8 cellular contexts compared by ENCODE assay signal in genomic region chr7:105849122-105849855, GRCh38. TPM values are rescaled to one million over a fixed set of nuclear protein-coding genes. Genes with fewer than 3 reads are reported as not detected.
DNase-seq lines count a peak whose midpoint lies in the region; ATAC-seq lines count a peak whose summit lies in the region.
"Had no signal": no experiment of that assay in that cellular context is flagged by ENCODE, and none has a peak within 500 bp of the region (broad histone marks: within the 10 kb centered on the region; RNA-seq: fewer than 3 reads in every experiment).

No MANE protein-coding gene starts in this region.

- peak overlapping the region; percentile 53 to 83 (median 73) for H3K4me3 Mint-ChIP-seq in immature natural killer cell
- no peak overlapping the region for H3K4me3 Mint-ChIP-seq in stimulated activated memory B cell treated with anti-CD40 and anti-IgM and Interleukin-4, amounts not matched to agents 10 μg/mL and 1 μg/mL and 100 μg/mL, for 72 hours

- peak; percentile 69 for DNase-seq in M059J (ENCODE audit: low read depth)
- DNase-seq in activated CD8-positive, alpha-beta memory T cell treated with anti-CD3 and anti-CD28 coated beads, Interleukin-2, amount 50 U/mL, for 1 hour (ENCODE audit: extremely low read depth), result peak; percentile 50
- peak; percentile 89 to 91 (median 90) for DNase-seq in immature natural killer cell
- no peak for DNase-seq in NCI-H2171 treated with DMSO at 0.1 percent for 48 hours (lab: John Stamatoyannopoulos, UW)
- DNase-seq in hypothalamus (lab: John Stamatoyannopoulos, UW), result no peak
- DNase-seq: left ventricle myocardium inferior had no signal

- peak overlapping the region; percentile 93 to 99 (median 96) for H3K27ac Mint-ChIP-seq in immature natural killer cell
- H3K27ac Mint-ChIP-seq in stimulated activated memory B cell treated with anti-CD40 and anti-IgM and Interleukin-4, amounts not matched to agents 10 μg/mL and 1 μg/mL and 100 μg/mL, for 72 hours, result peak overlapping the region; percentile 72

- peaks cover 0 to 2% (median 0%) of the 10 kb centered on the region in 3 donors for H3K27me3 Mint-ChIP-seq in immature natural killer cell (ENCODE audit: low read depth in 3 of 3)
- H3K27me3 Mint-ChIP-seq in stimulated activated memory B cell treated with anti-CD40 and anti-IgM and Interleukin-4, amounts not matched to agents 10 μg/mL and 1 μg/mL and 100 μg/mL, for 72 hours, result no peaks in the 10 kb centered on the region

- ATAC-seq in stimulated activated memory B cell treated with anti-CD40 and anti-IgM and Interleukin-4, amounts not matched to agents 10 μg/mL and 1 μg/mL and 100 μg/mL, for 72 hours, result peak; percentile 68
- no peak for ATAC-seq in HG03280 (IDR thresholded peaks at IDR 0.05; ENCODE audit: unreplicated experiment)

- H3K9me3 Mint-ChIP-seq in immature natural killer cell, result no peaks in the 10 kb centered on the region
- no peaks in the 10 kb centered on the region for H3K9me3 Mint-ChIP-seq in stimulated activated memory B cell treated with anti-CD40 and anti-IgM and Interleukin-4, amounts not matched to agents 10 μg/mL and 1 μg/mL and 100 μg/mL, for 72 hours

- peaks cover 85 to 86% of the 10 kb centered on the region in 2 donors for H3K4me1 Mint-ChIP-seq in immature natural killer cell
- H3K4me1 Mint-ChIP-seq in stimulated activated memory B cell treated with anti-CD40 and anti-IgM and Interleukin-4, amounts not matched to agents 10 μg/mL and 1 μg/mL and 100 μg/mL, for 72 hours, result peaks cover 33% of the 10 kb centered on the region

- H3K36me3 Mint-ChIP-seq in immature natural killer cell, result peaks cover 5 to 25% (median 20%) of the 10 kb centered on the region in 3 donors
- H3K36me3 Mint-ChIP-seq in stimulated activated memory B cell treated with anti-CD40 and anti-IgM and Interleukin-4, amounts not matched to agents 10 μg/mL and 1 μg/mL and 100 μg/mL, for 72 hours, result no peaks in the 10 kb centered on the region

RNA-seq across cellular contexts. Expression of gene ATXN7L1, which starts 27.1 kb away (rescaled TPM):
- total RNA-seq in M059J (2014; rRNA removed; shearing (Covaris generic)), result 7.7 and 30.2 TPM in 2 replicates
- polyA plus RNA-seq in immature natural killer cell, result 10 to 100 TPM in 2 of 3 donors, 1 to 10 TPM in 1; 3.8 to 21.1 (median 11.9) TPM

Comparison
In these comparisons a context has a peak if more than half of its experiments do, and no peak if none do; other contexts are left out.
1. DNase-seq: peak in M059J (single experiment), activated CD8-positive, alpha-beta memory T cell treated with anti-CD3 and anti-CD28 coated beads, Interleukin-2, amount 50 U/mL, for 1 hour (single experiment) and immature natural killer cell (3 of 3); none in NCI-H2171 treated with DMSO at 0.1 percent for 48 hours (single experiment) and hypothalamus (0 of 51).